16 cellular contexts compared by ENCODE assay signal in genomic region chr10:7306147-7306546, GRCh38.
DNase-seq lines count a peak whose midpoint lies in the region; ATAC-seq and TF ChIP-seq lines count a peak whose summit lies in the region.
"Had no signal": no experiment of that assay in that cellular context is flagged by ENCODE, and none has a peak within 500 bp of the region (broad histone marks: within the 10 kb centered on the region; RNA-seq: fewer than 3 reads in every experiment).

No MANE protein-coding gene starts in this region.

- H3K36me3 Mint-ChIP-seq in IgD-negative memory B cell, result peaks cover 3% of the 10 kb centered on the region
- peaks cover 47% of the 10 kb centered on the region for H3K36me3 Mint-ChIP-seq in stimulated activated memory B cell treated with anti-CD40 and anti-IgM and Interleukin-4, amounts not matched to agents 10 μg/mL and 1 μg/mL and 100 μg/mL, for 72 hours
- H3K36me3 Mint-ChIP-seq in activated T-helper 2 cell treated with anti-CD3 and anti-CD28 coated beads, Interferon-gamma antibody, Interleukin-2, Interleukin-4, amounts not matched to agents 10 μg/mL and 5 μg/mL and 100 μg/mL, durations not matched to agents 14 hours and 24 hours and 36 hours (ENCODE audit: low read depth), result peaks cover 32% of the 10 kb centered on the region

- peak; percentile 8 for DNase-seq in fibroblast of mammary gland (ENCODE audit: low read depth)
- DNase-seq in middle frontal gyrus (ENCODE audit: extremely low spot score, low spot score), result no peak
- no peak for DNase-seq in activated T-helper 2 cell treated with anti-CD3 and anti-CD28 coated beads, Interferon-gamma antibody, Interleukin-2, Interleukin-4, amounts not matched to agents 10 μg/mL and 5 μg/mL and 100 μg/mL, durations not matched to agents 14 hours and 24 hours and 36 hours (ENCODE audit: low spot score)
- DNase-seq: activated CD4-positive, alpha-beta memory T cell treated with anti-CD3 and anti-CD28 coated beads for 36 hours; activated naive CD4-positive, alpha-beta T cell treated with anti-CD3 and anti-CD28 coated beads, Interleukin-2, amount 50 U/mL, for 16 hours; activated T-cell treated with anti-CD3 and anti-CD28 coated beads, Interleukin-2, amount 50 U/mL, for 1 hour; HFFc6; left ventricle myocardium inferior; naive thymus-derived CD8-positive, alpha-beta T cell; psoas muscle had no signal

- H3K4me3 Mint-ChIP-seq in IgD-negative memory B cell, result peak overlapping the region; percentile 64 to 77 (median 67)
- H3K4me3 Mint-ChIP-seq in stimulated activated memory B cell treated with anti-CD40 and anti-IgM and Interleukin-4, amounts not matched to agents 10 μg/mL and 1 μg/mL and 100 μg/mL, for 72 hours, result peak overlapping the region; percentile 14
- H3K4me3 Mint-ChIP-seq in activated T-helper 2 cell treated with anti-CD3 and anti-CD28 coated beads, Interferon-gamma antibody, Interleukin-2, Interleukin-4, amounts not matched to agents 10 μg/mL and 5 μg/mL and 100 μg/mL, durations not matched to agents 14 hours and 24 hours and 36 hours (ENCODE audit: low read depth), result no peak overlapping the region
- H3K4me3 Mint-ChIP-seq: activated CD4-positive, alpha-beta memory T cell treated with anti-CD3 and anti-CD28 coated beads for 36 hours; HFFc6 had no signal

- H3K4me3 ChIP-seq in fibroblast of mammary gland (ENCODE audit: control insufficient read depth, low read depth, low read length), result no peak overlapping the region
- H3K4me3 ChIP-seq: left ventricle myocardium inferior, psoas muscle, tibial nerve had no signal

- peaks cover 0 to 3% (median 1%) of the 10 kb centered on the region in 3 donors for H3K9me3 Mint-ChIP-seq in IgD-negative memory B cell
- H3K9me3 Mint-ChIP-seq in stimulated activated memory B cell treated with anti-CD40 and anti-IgM and Interleukin-4, amounts not matched to agents 10 μg/mL and 1 μg/mL and 100 μg/mL, for 72 hours, result no peaks in the 10 kb centered on the region
- peaks cover 17% of the 10 kb centered on the region for H3K9me3 Mint-ChIP-seq in activated T-helper 2 cell treated with anti-CD3 and anti-CD28 coated beads, Interferon-gamma antibody, Interleukin-2, Interleukin-4, amounts not matched to agents 10 μg/mL and 5 μg/mL and 100 μg/mL, durations not matched to agents 14 hours and 24 hours and 36 hours

- ATAC-seq in GM18907 (IDR thresholded peaks at IDR 0.05; ENCODE audit: unreplicated experiment) (peak; percentile 64), HG02973 (IDR thresholded peaks at IDR 0.05; ENCODE audit: unreplicated experiment) (no peak), HG03280 (IDR thresholded peaks at IDR 0.05; ENCODE audit: unreplicated experiment) (no peak)
- ATAC-seq in stimulated activated memory B cell treated with anti-CD40 and anti-IgM and Interleukin-4, amounts not matched to agents 10 μg/mL and 1 μg/mL and 100 μg/mL, for 72 hours, result peak; percentile 75
- ATAC-seq: naive thymus-derived CD8-positive, alpha-beta T cell; psoas muscle had no signal

- no peak for TF ChIP-seq CTCF in fibroblast of mammary gland (conservative IDR thresholded peaks at IDR 0.05; ENCODE audit: control insufficient read depth, insufficient read depth, low read depth, low read length)

- H3K27ac Mint-ChIP-seq in IgD-negative memory B cell, result peak overlapping the region in 2 of 3 donors; percentile 43 to 82
- peak overlapping the region; percentile 62 for H3K27ac Mint-ChIP-seq in stimulated activated memory B cell treated with anti-CD40 and anti-IgM and Interleukin-4, amounts not matched to agents 10 μg/mL and 1 μg/mL and 100 μg/mL, for 72 hours
- H3K27ac Mint-ChIP-seq in activated T-helper 2 cell treated with anti-CD3 and anti-CD28 coated beads, Interferon-gamma antibody, Interleukin-2, Interleukin-4, amounts not matched to agents 10 μg/mL and 5 μg/mL and 100 μg/mL, durations not matched to agents 14 hours and 24 hours and 36 hours, result no peak overlapping the region
- H3K27ac Mint-ChIP-seq: activated CD4-positive, alpha-beta memory T cell treated with anti-CD3 and anti-CD28 coated beads for 36 hours; HFFc6 had no signal

- intact Hi-C loops in activated T-helper 2 cell treated with anti-CD3 and anti-CD28 coated beads, Interferon-gamma antibody, Interleukin-2, Interleukin-4, amounts not matched to agents 10 μg/mL and 5 μg/mL and 100 μg/mL, durations not matched to agents 14 hours and 24 hours and 36 hours (cut with micrococcal nuclease), result no loop called here

- peaks cover 5 to 21% (median 9%) of the 10 kb centered on the region in 3 donors for H3K4me1 Mint-ChIP-seq in IgD-negative memory B cell
- H3K4me1 Mint-ChIP-seq in stimulated activated memory B cell treated with anti-CD40 and anti-IgM and Interleukin-4, amounts not matched to agents 10 μg/mL and 1 μg/mL and 100 μg/mL, for 72 hours, result peaks cover 33% of the 10 kb centered on the region
- H3K4me1 Mint-ChIP-seq in activated T-helper 2 cell treated with anti-CD3 and anti-CD28 coated beads, Interferon-gamma antibody, Interleukin-2, Interleukin-4, amounts not matched to agents 10 μg/mL and 5 μg/mL and 100 μg/mL, durations not matched to agents 14 hours and 24 hours and 36 hours (ENCODE audit: low read depth), result peaks cover 16% of the 10 kb centered on the region

- no peaks in the 10 kb centered on the region for H3K27me3 Mint-ChIP-seq in IgD-negative memory B cell
- H3K27me3 Mint-ChIP-seq in stimulated activated memory B cell treated with anti-CD40 and anti-IgM and Interleukin-4, amounts not matched to agents 10 μg/mL and 1 μg/mL and 100 μg/mL, for 72 hours, result no peaks in the 10 kb centered on the region
- H3K27me3 Mint-ChIP-seq in activated T-helper 2 cell treated with anti-CD3 and anti-CD28 coated beads, Interferon-gamma antibody, Interleukin-2, Interleukin-4, amounts not matched to agents 10 μg/mL and 5 μg/mL and 100 μg/mL, durations not matched to agents 14 hours and 24 hours and 36 hours (ENCODE audit: low read depth), result no peaks in the 10 kb centered on the region
- H3K27me3 Mint-ChIP-seq: activated CD4-positive, alpha-beta memory T cell treated with anti-CD3 and anti-CD28 coated beads for 36 hours; naive thymus-derived CD8-positive, alpha-beta T cell had no signal

Comparison
In these comparisons a context has a peak if more than half of its experiments do, and no peak if none do; other contexts are left out.
1. ATAC-seq: peak in GM18907 (single experiment) and stimulated activated memory B cell treated with anti-CD40 and anti-IgM and Interleukin-4, amounts not matched to agents 10 μg/mL and 1 μg/mL and 100 μg/mL, for 72 hours (single experiment); none in HG02973 (single experiment) and HG03280 (single experiment).